Comparison of ENCODE assay signal across 11 cellular contexts in genomic region chr6:66926060-66926459, GRCh38.
DNase-seq lines count a peak whose midpoint lies in the region; ATAC-seq and TF ChIP-seq lines count a peak whose summit lies in the region.
"Had no signal": no experiment of that assay in that cellular context is flagged by ENCODE, and none has a peak within 500 bp of the region (broad histone marks: within the 10 kb centered on the region; RNA-seq: fewer than 3 reads in every experiment).

No MANE protein-coding gene starts in this region.

- no peaks in the 10 kb centered on the region for H3K4me1 Mint-ChIP-seq in neural progenitor cell
- H3K4me1 Mint-ChIP-seq: IgD-negative memory B cell had no signal

- no peak overlapping the region for H3K9ac ChIP-seq in neural progenitor cell

- DNase-seq in NCI-H2029 (lab: John Stamatoyannopoulos, UW): peak; percentile 4
- peak; percentile 8 for DNase-seq in neural progenitor cell (ENCODE audit: low spot score)
- DNase-seq in cerebellar nuclear complex (lab: John Stamatoyannopoulos, UW): no peak
- DNase-seq: activated T-cell treated with anti-CD3 and anti-CD28 coated beads for 4 hours, anterior cingulate cortex, DMS79 had no signal

- H3K4me3 ChIP-seq in HEK293 (ENCODE audit: low read depth, low read length) (no peak overlapping the region), neural progenitor cell (no peak overlapping the region)

- H3K79me2 ChIP-seq in neural progenitor cell (ENCODE audit: low read depth): no peaks in the 10 kb centered on the region

- H3K27me3 ChIP-seq in neural progenitor cell: no peaks in the 10 kb centered on the region

- H3K27ac ChIP-seq in HEK293 (ENCODE audit: extremely low read depth, low read depth, low read length) (no peak overlapping the region), VCaP (no peak overlapping the region), neural progenitor cell (no peak overlapping the region)

- H4K20me1 ChIP-seq in neural progenitor cell (ENCODE audit: low read depth): no peaks in the 10 kb centered on the region

- POLR2A ChIA-PET in HEK293 (lab: Yijun Ruan, JAX): no interaction called here

- no peaks in the 10 kb centered on the region for H3K9me3 ChIP-seq in HEK293 (ENCODE audit: control insufficient read depth, insufficient read depth, low read depth, low read length)
- H3K9me3 ChIP-seq in neural progenitor cell (ENCODE audit: low read depth): peaks cover 5% of the 10 kb centered on the region

- peaks cover 2% of the 10 kb centered on the region for H3K27me3 Mint-ChIP-seq in neural progenitor cell (ENCODE audit: insufficient read depth, low read depth)
- H3K27me3 Mint-ChIP-seq: IgD-negative memory B cell had no signal

- H3K9me3 Mint-ChIP-seq in neural progenitor cell: peaks cover 47% of the 10 kb centered on the region

- TF ChIP-seq CTCF in HEK293 (tag by site-specific recombination; IDR thresholded peaks at IDR 0.05) (peak; percentile 45; the same call in 1 of the 2 replicates), VCaP (conservative IDR thresholded peaks at IDR 0.05) (peak; percentile 33), neural progenitor cell (IDR thresholded peaks at IDR 0.05) (peak; percentile 25)

- CTCF ChIA-PET in HEK293 (lab: Yijun Ruan, JAX): interaction anchor here (0.7 to 1.3 kb wide), 5 partner anchors 14 to 1518 kb away, joined by 3 read pairs; no protein-coding TSS in a partner anchor

- no peak overlapping the region for H3K4me2 ChIP-seq in neural progenitor cell

- no peak overlapping the region for H3K4me3 Mint-ChIP-seq in neural progenitor cell
- H3K4me3 Mint-ChIP-seq: IgD-negative memory B cell had no signal

- no peaks in the 10 kb centered on the region for H3K36me3 ChIP-seq in HEK293 (ENCODE audit: control insufficient read depth in 2 of 2, insufficient read depth in 1 of 2, low read length in 2 of 2)
- H3K36me3 ChIP-seq in neural progenitor cell: no peaks in the 10 kb centered on the region

- no peak for ATAC-seq in activated CD4-positive, CD25-positive, alpha-beta regulatory T cell treated with anti-CD3 and anti-CD28 coated beads, Interleukin-2, amount 50 U/mL, for 24 hours
- no peak for ATAC-seq in HG03108 (IDR thresholded peaks at IDR 0.05; ENCODE audit: unreplicated experiment)

- H3K36me3 Mint-ChIP-seq in neural progenitor cell: no peaks in the 10 kb centered on the region

- H3F3A ChIP-seq in neural progenitor cell (ENCODE audit: low read depth): no peaks in the 10 kb centered on the region

- no peaks in the 10 kb centered on the region for H3K4me1 ChIP-seq in HEK293 (ENCODE audit: control insufficient read depth, insufficient read depth, low read length)
- H3K4me1 ChIP-seq in neural progenitor cell: no peaks in the 10 kb centered on the region

- H2AFZ ChIP-seq in neural progenitor cell (replicated peaks): no peak overlapping the region

- H3K27ac Mint-ChIP-seq in neural progenitor cell: no peak overlapping the region
- H3K27ac Mint-ChIP-seq: IgD-negative memory B cell had no signal

TF ChIP-seq in HEK293, 187 proteins besides CTCF, POLR2A, EP300 and RAD21:
- TF ChIP-seq ZNF654 (tag by site-specific recombination; IDR thresholded peaks at IDR 0.05; ENCODE audit: low read depth): peak; percentile 88
- TF ChIP-seq ZFP3 (tag by site-specific recombination; IDR thresholded peaks at IDR 0.05; ENCODE audit: low read depth): no peak
- TF ChIP-seq ZNF311 (tag by site-specific recombination; IDR thresholded peaks at IDR 0.05; ENCODE audit: borderline replicate concordance): no peak
- TF ChIP-seq ZNF660 (tag by site-specific recombination; IDR thresholded peaks at IDR 0.05): 0 out of 2 replicates have a peak, but pooled peaks have one; percentile 56

Comparison
In these comparisons a context has a peak if more than half of its experiments do, and no peak if none do; other contexts are left out.
1. DNase-seq: peak in NCI-H2029 (single experiment) and neural progenitor cell (single experiment); none in cerebellar nuclear complex (0 of 2).
2. Peak in every context shown above with its lines, with median percentiles within 50 percentile points of each other: CTCF ChIP-seq.